Comparison of ENCODE assay signal across 30 cellular contexts in the genomic region with DNA sequence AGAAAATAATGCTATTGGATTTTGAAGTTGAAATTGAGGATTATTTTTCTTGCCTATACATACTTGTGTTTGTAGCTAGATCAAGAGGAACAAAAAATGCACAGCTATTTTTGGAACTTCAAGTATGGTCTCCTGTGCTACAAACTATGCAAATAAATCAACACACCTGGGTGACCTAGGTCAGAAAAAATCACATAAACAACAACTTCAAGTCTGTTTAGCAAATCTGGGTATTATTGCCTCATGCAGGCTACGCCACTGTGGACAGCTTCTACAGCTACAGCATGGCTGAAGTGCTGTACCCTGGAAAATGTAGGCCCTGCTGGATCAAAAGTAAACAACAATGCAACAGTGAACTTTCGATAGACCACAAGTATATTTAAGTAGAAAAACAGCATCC.
DNase-seq lines count a peak whose midpoint lies in the region; ATAC-seq, FAIRE-seq and TF ChIP-seq lines count a peak whose summit lies in the region.
"Had no signal": no experiment of that assay in that cellular context is flagged by ENCODE, and none has a peak within 500 bp of the region (broad histone marks: within the 10 kb centered on the region; RNA-seq: fewer than 3 reads in every experiment).

No MANE protein-coding gene starts in this region.

- peak overlapping the region; percentile 33 for H3K4me3 ChIP-seq in SU-DHL-6 (ENCODE audit: insufficient read depth, low read length, poor library complexity, severe bottlenecking)
- H3K4me3 ChIP-seq: esophagus squamous epithelium, hepatocyte, PC-9 had no signal

- DNase-seq in GM19239 (ENCODE audit: insufficient read length, low spot score) (no peak), left colon (no peak), NCI-H187 (lab: John Stamatoyannopoulos, UW) (no peak), GM10266 (ENCODE audit: extremely low spot score) (no peak)
- DNase-seq: activated B cell treated with CpG ODN at 0.5 μM for 24 hours; activated CD4-positive, alpha-beta T cell treated with anti-CD3 and anti-CD28 coated beads, Interleukin-2, amount 50 U/mL, for 1 hour; activated naive CD8-positive, alpha-beta T cell treated with anti-CD3 and anti-CD28 coated beads, Interleukin-2, amount 50 U/mL, for 24 hours; activated T-cell treated with anti-CD3 and anti-CD28 coated beads, Interleukin-2, amount 50 U/mL, for 4 hours; caudate nucleus; DMS153; esophagus squamous epithelium; foreskin melanocyte; GOT3; left cardiac atrium; NCI-H1048; NCI-H1694 treated with DMSO at 0.1 percent for 48 hours; NCI-H2171 treated with DMSO at 0.1 percent for 48 hours; NCI-H524; NK-92 treated with Interleukin-12 subunit alpha and Interleukin-12 subunit beta, amount 100 ng/mL, for 24 hours; PC-9; posterior cingulate gyrus; right cardiac atrium; Right ventricle myocardium superior had no signal

- H3F3A ChIP-seq in SU-DHL-6 (ENCODE audit: insufficient read depth): peaks cover 59% of the 10 kb centered on the region

- no peaks in the 10 kb centered on the region for H3K27me3 ChIP-seq in SU-DHL-6 (ENCODE audit: low read length)
- H3K27me3 ChIP-seq: esophagus squamous epithelium, hepatocyte had no signal

- H2AFZ ChIP-seq in SU-DHL-6 (ENCODE audit: low read depth, low read length, severe bottlenecking): peak overlapping the region; percentile 39
- H2AFZ ChIP-seq: hepatocyte, PC-9 had no signal

- no peaks in the 10 kb centered on the region for H3K9me3 ChIP-seq in SU-DHL-6 (ENCODE audit: insufficient read depth, low read length)
- H3K9me3 ChIP-seq: esophagus squamous epithelium had no signal

- no peaks in the 10 kb centered on the region for H3K79me2 ChIP-seq in SU-DHL-6 (ENCODE audit: insufficient read depth, low read length)
- H3K79me2 ChIP-seq: hepatocyte had no signal

- FAIRE-seq in GM19239 (lab: Jason Lieb, UNC): no peak
- FAIRE-seq: G401.6, HepG2 had no signal

- H3K27ac ChIP-seq in SU-DHL-6 (ENCODE audit: low read depth, low read length): peak overlapping the region; percentile 100
- H3K27ac ChIP-seq: hepatocyte, PC-9 had no signal

- peak; percentile 55 for ATAC-seq in GM18517 (IDR thresholded peaks at IDR 0.05; ENCODE audit: unreplicated experiment)
- peak; percentile 43 for ATAC-seq in GM21367 (IDR thresholded peaks at IDR 0.05; ENCODE audit: unreplicated experiment)
- ATAC-seq in HG03025 (IDR thresholded peaks at IDR 0.05; ENCODE audit: low FRiP score, unreplicated experiment): peak; percentile 84
- ATAC-seq in left colon: no peak
- ATAC-seq: activated naive CD8-positive, alpha-beta T cell treated with anti-CD3 and anti-CD28 coated beads, Interleukin-2, amount 50 U/mL, for 24 hours; activated T-cell treated with anti-CD3 and anti-CD28 coated beads, Interleukin-2, amount 50 U/mL, for 4 hours; HepG2; left cardiac atrium; right cardiac atrium had no signal

- no peaks in the 10 kb centered on the region for H3K9me2 ChIP-seq in SU-DHL-6 (replicated peaks; ENCODE audit: insufficient read depth, low read length)

- no peaks in the 10 kb centered on the region for H3K36me3 ChIP-seq in SU-DHL-6 (ENCODE audit: low read length)
- H3K36me3 ChIP-seq: esophagus squamous epithelium had no signal

- H4K20me1 ChIP-seq in SU-DHL-6 (ENCODE audit: low read depth, low read length): no peaks in the 10 kb centered on the region

- H3K4me2 ChIP-seq in SU-DHL-6 (ENCODE audit: low read depth, low read length, poor library complexity, severe bottlenecking): peak overlapping the region; percentile 95
- H3K4me2 ChIP-seq: hepatocyte, PC-9 had no signal

- intact Hi-C loops in left colon (cut with DNase I, micrococcal nuclease): no loop called here

- TF ChIP-seq CTCF in SU-DHL-6 (IDR thresholded peaks at IDR 0.05; ENCODE audit: insufficient read depth, low read length, poor library complexity, severe bottlenecking) (no peak), GM10266 (IDR thresholded peaks at IDR 0.05; ENCODE audit: control insufficient read depth, insufficient read depth, low read depth, missing control alignments) (no peak)

- H3K9ac ChIP-seq in SU-DHL-6 (ENCODE audit: low read length): peak overlapping the region; percentile 55
